In genomic region chr3:197023241-197023997, GRCh38 we compare ENCODE assay signal across 8 cellular contexts. TPM values are rescaled to one million over a fixed set of nuclear protein-coding genes. Genes with fewer than 3 reads are reported as not detected.
DNase-seq lines count a peak whose midpoint lies in the region; ATAC-seq and TF ChIP-seq lines count a peak whose summit lies in the region.

No MANE protein-coding gene starts in this region.

- H3K27ac ChIP-seq in SJCRH30 (no peak overlapping the region), neural progenitor cell (no peak overlapping the region), esophagus muscularis mucosa (replicated peaks in 1 of 4) (no peak overlapping the region)

- no peaks in the 10 kb centered on the region for H3K36me3 Mint-ChIP-seq in neural progenitor cell

- peak overlapping the region; percentile 32 for H3K27ac Mint-ChIP-seq in neural progenitor cell

- H3K79me2 ChIP-seq in neural progenitor cell (ENCODE audit: low read depth) = no peaks in the 10 kb centered on the region

- no peaks in the 10 kb centered on the region for H3K36me3 ChIP-seq in SJCRH30
- no peaks in the 10 kb centered on the region for H3K36me3 ChIP-seq in neural progenitor cell
- no peaks in the 10 kb centered on the region for H3K36me3 ChIP-seq in esophagus muscularis mucosa

- no peak overlapping the region for H2AFZ ChIP-seq in neural progenitor cell (replicated peaks)

- H3K4me2 ChIP-seq in neural progenitor cell = peak overlapping the region; percentile 31

- 54% methylated on average over 24 of the region's 27 CpGs for WGBS in esophagus muscularis mucosa

- peaks cover 38% of the 10 kb centered on the region for H3K4me1 Mint-ChIP-seq in neural progenitor cell

- H3K4me3 Mint-ChIP-seq in neural progenitor cell = peak overlapping the region; percentile 28

- no peaks in the 10 kb centered on the region for H4K20me1 ChIP-seq in neural progenitor cell (ENCODE audit: low read depth)

- no peaks in the 10 kb centered on the region for H3K9me3 Mint-ChIP-seq in neural progenitor cell

- H3K4me3 ChIP-seq in SJCRH30 (peak overlapping the region; percentile 43), neural progenitor cell (no peak overlapping the region), esophagus muscularis mucosa (no peak overlapping the region)

- H3K9me3 ChIP-seq in SJCRH30 (replicated peaks) (no peaks in the 10 kb centered on the region), neural progenitor cell (ENCODE audit: low read depth) (no peaks in the 10 kb centered on the region), esophagus muscularis mucosa (no peaks in the 10 kb centered on the region)

- TF ChIP-seq CTCF in neural progenitor cell (IDR thresholded peaks at IDR 0.05) (no peak), esophagus muscularis mucosa (IDR thresholded peaks at IDR 0.05) (no peak)

- peaks cover 16% of the 10 kb centered on the region for H3K27me3 Mint-ChIP-seq in neural progenitor cell (ENCODE audit: insufficient read depth, low read depth)

- DNase-seq in ACHN (peak; percentile 46), SJCRH30 (peak in 1 of 2 experiments; percentile 44), neural progenitor cell (ENCODE audit: low spot score) (no peak), esophagus muscularis mucosa (ENCODE audit: extremely low spot score) (no peak)
- DNase-seq in stimulated activated CD4-positive, alpha-beta T cell treated with anti-CD3 and anti-CD28 coated beads, Interleukin-2, amount 100 ng/mL, for 48 hours = no peak
- DNase-seq in activated CD4-positive, alpha-beta T cell treated with anti-CD3 and anti-CD28 coated beads, Interleukin-2, amount 50 U/mL, for 4 hours = no peak

- intact Hi-C loops in esophagus muscularis mucosa (cut with DNase I) = no loop called here

- no peaks in the 10 kb centered on the region; the same call in 1 of the 2 replicates for H3K27me3 ChIP-seq in SJCRH30
- H3K27me3 ChIP-seq in neural progenitor cell = peaks cover 6% of the 10 kb centered on the region
- H3K27me3 ChIP-seq in esophagus muscularis mucosa = peaks cover 0 to 37% (median 0%) of the 10 kb centered on the region in 4 donors

- H3F3A ChIP-seq in neural progenitor cell (ENCODE audit: low read depth) = peaks cover under 1% of the 10 kb centered on the region

- no peaks in the 10 kb centered on the region for H3K4me1 ChIP-seq in SJCRH30
- peaks cover 15% of the 10 kb centered on the region for H3K4me1 ChIP-seq in neural progenitor cell
- peaks cover 0 to 7% (median 4%) of the 10 kb centered on the region in 4 donors for H3K4me1 ChIP-seq in esophagus muscularis mucosa

- peak; percentile 62 for ATAC-seq in GM18505 (IDR thresholded peaks at IDR 0.05; ENCODE audit: unreplicated experiment)
- ATAC-seq in HG03469 (IDR thresholded peaks at IDR 0.05; ENCODE audit: unreplicated experiment) = peak; percentile 61

- in situ Hi-C loops in ACHN (cut with HindIII; ENCODE audit: low pct_ligation_motif_present, low pct_unique_long_range_greater_than_20kb, low sequenced_read_pairs) = no loop called here

- no peak overlapping the region for H3K9ac ChIP-seq in neural progenitor cell

- no peak for TF ChIP-seq EP300 in esophagus muscularis mucosa (IDR thresholded peaks at IDR 0.05)

- TF ChIP-seq POLR2A in GM18505 (IDR thresholded peaks at IDR 0.05; ENCODE audit: borderline replicate concordance, extremely low read depth, insufficient read depth, insufficient read length) (no peak), esophagus muscularis mucosa (IDR thresholded peaks at IDR 0.05; ENCODE audit: low read depth) (no peak)

RNA-seq across cellular contexts. Expression of gene MELTF, which starts 6.2 kb away (rescaled TPM):
- 4.7 and 6.0 TPM in 2 replicates for total RNA-seq in SJCRH30 (2014; rRNA removed; shearing (Covaris generic))
- total RNA-seq in neural progenitor cell (ENCODE audit: low replicate concordance) (0.28 and 4.2 TPM in 2 replicates), esophagus muscularis mucosa (1 to 10 TPM; 3.6 to 9.1 (median 4.5) TPM)

RNA-seq across cellular contexts. Expression of gene PIGZ, which starts 54.8 kb away (rescaled TPM):
- 0.05 and 0.06 TPM in 2 replicates for total RNA-seq in SJCRH30 (2014; rRNA removed; shearing (Covaris generic))
- total RNA-seq in neural progenitor cell (ENCODE audit: low replicate concordance) (1.2 TPM in 1 of 2 replicates, not detected in the other), esophagus muscularis mucosa (10 to 100 TPM; 12.9 to 18.2 (median 15.4) TPM)
